ENCODE assay signal across 28 cellular contexts in genomic region chr5:137164536-137164935, GRCh38.
"Had no signal": no experiment of that assay in that cellular context is flagged by ENCODE, and none has a peak within 500 bp of the region (broad histone marks: within the 10 kb centered on the region; RNA-seq: fewer than 3 reads in every experiment).

No MANE protein-coding gene starts in this region.

- H3K4me3 ChIP-seq: ascending aorta, cardiac muscle cell had no signal

- H3K36me3 ChIP-seq: ascending aorta, cardiac muscle cell had no signal

- H3K27ac ChIP-seq: ascending aorta, cardiac muscle cell, VCaP had no signal

- DNase-seq: activated B cell treated with CpG ODN at 0.5 μM for 24 hours; activated CD4-positive, alpha-beta memory T cell treated with anti-CD3 and anti-CD28 coated beads for 36 hours; activated CD4-positive, alpha-beta T cell treated with anti-CD3 and anti-CD28 coated beads for 4 hours; activated CD4-positive, alpha-beta T cell treated with anti-CD3 and anti-CD28 coated beads, Interleukin-2, amount 10 ng/mL, durations not matched to agents 24 days and 14 days; activated CD4-positive, alpha-beta T cell treated with anti-CD3 and anti-CD28 coated beads, Interleukin-2, amount 50 U/mL, for 1 hour; activated CD4-positive, alpha-beta T cell treated with anti-CD3 and anti-CD28 coated beads, Interleukin-2, amount 50 U/mL, for 4 hours; activated CD4-positive, CD25-positive, alpha-beta regulatory T cell treated with anti-CD3 and anti-CD28 coated beads, Interleukin-2, amount 50 U/mL, for 72 hours; activated CD8-positive, alpha-beta memory T cell treated with anti-CD3 and anti-CD28 coated beads, Interleukin-2, amount 50 U/mL, for 4 hours; activated CD8-positive, alpha-beta T cell treated with anti-CD3 and anti-CD28 coated beads for 36 hours; activated effector memory CD4-positive, alpha-beta T cell treated with Interleukin-2 at 50 U/mL for 16 hours; activated gamma-delta T cell; activated naive CD4-positive, alpha-beta T cell treated with anti-CD3 and anti-CD28 coated beads, Interleukin-2, amount 10 ng/mL, durations not matched to agents 7 days and 5 days; activated naive CD4-positive, alpha-beta T cell treated with Interleukin-2 at 50 U/mL for 16 hours; activated naive CD8-positive, alpha-beta T cell treated with anti-CD3 and anti-CD28 coated beads, Interleukin-2, amount 10 ng/mL, durations not matched to agents 7 days and 5 days; activated naive CD8-positive, alpha-beta T cell treated with anti-CD3 and anti-CD28 coated beads, Interleukin-2, amount 50 U/mL, for 24 hours; activated T-cell treated with anti-CD3 and anti-CD28 coated beads, Interleukin-2, amount 50 U/mL, for 24 hours; activated T-cell treated with anti-CD3 and anti-CD28 coated beads, Interleukin-2, amount 50 U/mL, for 48 hours; amygdala; anterior cingulate cortex; caudate nucleus; cerebellar nuclear complex; T-helper 1 cell; T-helper 2 cell; T-helper 9 cell had no signal

- H3K4me1 ChIP-seq: ascending aorta had no signal

- H3K9me3 ChIP-seq: ascending aorta had no signal

- H3K27me3 ChIP-seq: ascending aorta, cardiac muscle cell had no signal

- FAIRE-seq: TTC549 had no signal
